In the genomic region with DNA sequence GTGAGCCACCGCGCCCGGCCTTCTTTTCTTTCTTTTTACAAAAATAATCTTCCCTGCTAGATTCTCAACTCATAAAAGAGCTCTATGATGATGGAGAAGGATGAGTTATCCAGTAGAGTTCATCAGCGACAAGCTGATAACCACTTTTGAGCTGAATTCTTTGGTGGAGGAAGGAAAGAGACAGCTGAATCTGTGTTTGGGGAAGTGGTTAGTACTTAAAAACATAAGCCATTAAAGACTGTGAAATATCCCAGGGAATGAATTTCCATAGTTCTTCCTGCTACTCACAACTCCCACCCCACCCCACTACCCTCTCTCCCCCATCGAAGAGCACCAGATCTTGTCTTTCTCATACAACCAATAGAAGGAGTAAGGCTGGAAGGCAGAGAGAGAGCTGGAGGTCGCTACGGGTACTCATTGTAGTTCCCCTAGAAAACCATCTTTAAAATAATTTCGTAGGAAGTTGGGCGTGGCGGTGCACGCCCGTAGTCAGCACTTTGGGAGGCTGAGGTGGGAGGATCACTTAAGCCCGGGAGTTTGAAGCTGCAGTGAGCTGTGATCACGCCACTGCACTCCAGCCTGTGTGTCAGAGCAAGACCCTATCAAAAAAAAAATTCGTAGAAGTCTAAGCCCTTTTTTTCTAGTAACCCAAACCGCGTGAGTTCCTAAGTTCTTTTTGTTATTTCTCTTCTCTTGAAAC, we compare ENCODE assay signal across 8 cellular contexts. TPM values are rescaled to one million over a fixed set of nuclear protein-coding genes. Genes with fewer than 3 reads are reported as not detected.
DNase-seq lines count a peak whose midpoint lies in the region; ATAC-seq, FAIRE-seq and TF ChIP-seq lines count a peak whose summit lies in the region.

No MANE protein-coding gene starts in this region.

- H3K27ac ChIP-seq in KOPT-K1 (ENCODE audit: low read depth, low read length, poor library complexity, severe bottlenecking) (peak overlapping the region; percentile 94), keratinocyte (ENCODE audit: control insufficient read depth, insufficient read depth, low read length) (peak overlapping the region; percentile 90)

- in situ Hi-C loops in G401 (cut with HindIII; ENCODE audit: low sequenced_read_pairs) = no loop called here

- peaks cover 19% of the 10 kb centered on the region for H3K4me1 Mint-ChIP-seq in activated T-helper 17 cell treated with anti-CD3 and anti-CD28 coated beads, Interleukin-2, amount 50 U/mL, for 72 hours

- H3K36me3 Mint-ChIP-seq in activated T-helper 17 cell treated with anti-CD3 and anti-CD28 coated beads, Interleukin-2, amount 50 U/mL, for 72 hours (ENCODE audit: low read depth) = peaks cover 49% of the 10 kb centered on the region

- no peaks in the 10 kb centered on the region for H3K27me3 ChIP-seq in keratinocyte (ENCODE audit: control insufficient read depth, extremely low read depth, insufficient read depth, low read length)

- no peaks in the 10 kb centered on the region for H3K9me3 Mint-ChIP-seq in activated T-helper 17 cell treated with anti-CD3 and anti-CD28 coated beads, Interleukin-2, amount 50 U/mL, for 72 hours

- peaks cover 20% of the 10 kb centered on the region for H3K79me2 ChIP-seq in keratinocyte (ENCODE audit: control insufficient read depth, insufficient read depth, low read length)

- FAIRE-seq in GM12891 (lab: Jason Lieb, UNC) (no peak), keratinocyte (lab: Jason Lieb, UNC) (no peak)

- peak overlapping the region; percentile 87 for H3K9ac ChIP-seq in keratinocyte (ENCODE audit: control insufficient read depth, extremely low read depth, insufficient read depth, low read length)

- no peaks in the 10 kb centered on the region for H3K9me1 ChIP-seq in keratinocyte (ENCODE audit: control insufficient read depth, extremely low read depth, insufficient read depth, low read length)

- peaks cover 37% of the 10 kb centered on the region for H3K36me3 ChIP-seq in KOPT-K1 (ENCODE audit: insufficient read depth, low read length)
- peaks cover 0 to 10% of the 10 kb centered on the region in 2 experiments for H3K36me3 ChIP-seq in keratinocyte (ENCODE audit: control insufficient read depth in 2 of 2, extremely low read depth in 1 of 2, insufficient read depth in 2 of 2, low read length in 2 of 2)

- H3K27ac Mint-ChIP-seq in activated T-helper 17 cell treated with anti-CD3 and anti-CD28 coated beads, Interleukin-2, amount 50 U/mL, for 72 hours = peak overlapping the region; percentile 95

- dilution Hi-C loops in keratinocyte (cut with MboI; ENCODE audit: extremely low pct_ligation_motif_present, low sequenced_read_pairs) = no loop called here

- no peaks in the 10 kb centered on the region for H4K20me1 ChIP-seq in keratinocyte (ENCODE audit: control insufficient read depth, extremely low read depth, insufficient read depth, low read length)

- no peak for TF ChIP-seq CTCF in keratinocyte (optimal IDR thresholded peaks at IDR 0.05 in 1 of 3, IDR thresholded peaks at IDR 0.05 in 1 of 3, conservative IDR thresholded peaks at IDR 0.05 in 1 of 3; ENCODE audit: extremely low read depth in 1 of 3, insufficient read depth in 2 of 3, low read length in 3 of 3)

- ATAC-seq in activated T-helper 17 cell treated with anti-CD3 and anti-CD28 coated beads, Interleukin-2, amount 50 U/mL, for 72 hours (replicated peaks) = peak; percentile 69

- H3K4me1 ChIP-seq in keratinocyte (ENCODE audit: control insufficient read depth, extremely low read depth, insufficient read depth, low read length) = peaks cover 8% of the 10 kb centered on the region

- no peaks in the 10 kb centered on the region for H3K9me3 ChIP-seq in KOPT-K1 (ENCODE audit: insufficient read depth, low read length, poor library complexity, severe bottlenecking)
- H3K9me3 ChIP-seq in keratinocyte (ENCODE audit: control insufficient read depth, low read depth, low read length) = no peaks in the 10 kb centered on the region

- H3K4me3 ChIP-seq in keratinocyte (ENCODE audit: control insufficient read depth in 2 of 3, extremely low read depth in 1 of 3, insufficient read depth in 2 of 3, low read depth in 1 of 3, low read length in 3 of 3) = peak overlapping the region; percentile 61 to 91 (median 83)

- DNase-seq in GM12891 (ENCODE audit: insufficient read length, low spot score) = no peak
- DNase-seq in keratinocyte (ENCODE audit: low read depth, low spot score) = no peak
- peak; percentile 63 for DNase-seq in stimulated activated CD8-positive, alpha-beta memory T cell treated with anti-CD3 and anti-CD28 coated beads, Interleukin-4, amount 100 ng/mL, for 48 hours
- DNase-seq in G401 (ENCODE audit: low spot score) = no peak
- no peak for DNase-seq in central memory CD4-positive, alpha-beta T cell
- no peak for DNase-seq in cortex of kidney (lab: John Stamatoyannopoulos, UW)

- TF ChIP-seq POLR2A in GM12891 (IDR thresholded peaks at IDR 0.05; ENCODE audit: low read depth, low read length) = no peak

- H3K4me2 ChIP-seq in keratinocyte (ENCODE audit: control insufficient read depth, extremely low read depth, insufficient read depth, low read depth, low read length) = peak overlapping the region; percentile 99

- peak overlapping the region; percentile 99 for H3K4me3 Mint-ChIP-seq in activated T-helper 17 cell treated with anti-CD3 and anti-CD28 coated beads, Interleukin-2, amount 50 U/mL, for 72 hours

- H2AFZ ChIP-seq in keratinocyte (ENCODE audit: control insufficient read depth, low read length) = peak overlapping the region; percentile 99

- H3K27me3 Mint-ChIP-seq in activated T-helper 17 cell treated with anti-CD3 and anti-CD28 coated beads, Interleukin-2, amount 50 U/mL, for 72 hours = no peaks in the 10 kb centered on the region

RNA-seq across cellular contexts. Expression of a gene that starts 0.6 kb away (rescaled TPM):
- 11.6 TPM for polyA plus RNA-seq in GM12891 (2012; ENCODE audit: low read depth, missing spikeins)
- total RNA-seq in activated T-helper 17 cell treated with anti-CD3 and anti-CD28 coated beads, Interleukin-2, amount 50 U/mL, for 72 hours = 10 to 100 TPM; 80.1 to 92.1 TPM
- polyA plus RNA-seq in keratinocyte = 0.80 to 3.7 TPM (median 3.7 TPM) in 3 replicates
- 1.3 TPM for polyA plus RNA-seq in keratinocyte (2011; ENCODE audit: low read depth)
- 0.46 and 0.64 TPM in 2 replicates for polyA plus RNA-seq in keratinocyte (2011; cell fraction: cytosol; rRNA removed)
- polyA plus RNA-seq in keratinocyte (2011; cell fraction: nucleus; rRNA removed) = 4.3 and 5.5 TPM in 2 replicates
- 1.0 and 3.0 TPM in 2 replicates for polyA plus RNA-seq in keratinocyte (2012; ENCODE audit: low replicate concordance)
- polyA minus RNA-seq in keratinocyte = 1.5 to 9.7 TPM (median 5.8 TPM) in 3 replicates
- polyA minus RNA-seq in keratinocyte (2011; cell fraction: cytosol; rRNA and poly(A)+ RNA removed) = 2.9 TPM
- 2.1 and 2.9 TPM in 2 replicates for polyA minus RNA-seq in keratinocyte (2011; cell fraction: nucleus; rRNA and poly(A)+ RNA removed)
- 21.8 and 23.1 TPM in 2 replicates for total RNA-seq in G401 (2014; rRNA removed; shearing (Covaris generic))

RNA-seq across cellular contexts. Expression of a gene that starts 27.9 kb away (rescaled TPM):
- polyA plus RNA-seq in GM12891 (2012; ENCODE audit: low read depth, missing spikeins) = 829 TPM
- total RNA-seq in activated T-helper 17 cell treated with anti-CD3 and anti-CD28 coated beads, Interleukin-2, amount 50 U/mL, for 72 hours = 100 to 1,000 TPM; 250 to 347 TPM
- 546 to 674 TPM (median 659 TPM) in 3 replicates for polyA plus RNA-seq in keratinocyte
- polyA plus RNA-seq in keratinocyte (2011; ENCODE audit: low read depth) = 1,063 TPM
- polyA plus RNA-seq in keratinocyte (2011; cell fraction: cytosol; rRNA removed) = 648 and 832 TPM in 2 replicates
- polyA plus RNA-seq in keratinocyte (2011; cell fraction: nucleus; rRNA removed) = 474 and 508 TPM in 2 replicates
- polyA plus RNA-seq in keratinocyte (2012; ENCODE audit: low replicate concordance) = 440 and 574 TPM in 2 replicates
- 84.4 to 171 TPM (median 143 TPM) in 3 replicates for polyA minus RNA-seq in keratinocyte
- polyA minus RNA-seq in keratinocyte (2011; cell fraction: cytosol; rRNA and poly(A)+ RNA removed) = 74.6 TPM
- 34.1 and 57.4 TPM in 2 replicates for polyA minus RNA-seq in keratinocyte (2011; cell fraction: nucleus; rRNA and poly(A)+ RNA removed)
- 302 and 381 TPM in 2 replicates for total RNA-seq in G401 (2014; rRNA removed; shearing (Covaris generic))

RNA-seq across cellular contexts. Expression of a gene that starts 32.0 kb away (rescaled TPM):
- polyA plus RNA-seq in GM12891 (2012; ENCODE audit: low read depth, missing spikeins) = 57.8 TPM
- 10 to 100 TPM; 48.7 to 76.5 TPM for total RNA-seq in activated T-helper 17 cell treated with anti-CD3 and anti-CD28 coated beads, Interleukin-2, amount 50 U/mL, for 72 hours
- 24.2 to 31.9 TPM (median 27.2 TPM) in 3 replicates for polyA plus RNA-seq in keratinocyte
- polyA plus RNA-seq in keratinocyte (2011; ENCODE audit: low read depth) = 10.4 TPM
- 17.9 and 28.8 TPM in 2 replicates for polyA plus RNA-seq in keratinocyte (2011; cell fraction: cytosol; rRNA removed)
- 19.1 and 21.5 TPM in 2 replicates for polyA plus RNA-seq in keratinocyte (2011; cell fraction: nucleus; rRNA removed)
- 33.5 and 42.7 TPM in 2 replicates for polyA plus RNA-seq in keratinocyte (2012; ENCODE audit: low replicate concordance)
- 22.6 to 29.3 TPM (median 26.2 TPM) in 3 replicates for polyA minus RNA-seq in keratinocyte
- polyA minus RNA-seq in keratinocyte (2011; cell fraction: cytosol; rRNA and poly(A)+ RNA removed) = 46.0 TPM
- polyA minus RNA-seq in keratinocyte (2011; cell fraction: nucleus; rRNA and poly(A)+ RNA removed) = 6.4 and 6.6 TPM in 2 replicates
- total RNA-seq in G401 (2014; rRNA removed; shearing (Covaris generic)) = 43.8 and 43.9 TPM in 2 replicates

RNA-seq across cellular contexts. Expression of a gene that starts 35.5 kb away (rescaled TPM):
- 4.0 TPM for polyA plus RNA-seq in GM12891 (2012; ENCODE audit: low read depth, missing spikeins)
- total RNA-seq in activated T-helper 17 cell treated with anti-CD3 and anti-CD28 coated beads, Interleukin-2, amount 50 U/mL, for 72 hours = 10 to 100 TPM; 28.5 to 58.3 TPM
- 26.4 to 31.5 TPM (median 30.9 TPM) in 3 replicates for polyA plus RNA-seq in keratinocyte
- polyA plus RNA-seq in keratinocyte (2011; ENCODE audit: low read depth) = 43.6 TPM
- polyA plus RNA-seq in keratinocyte (2011; cell fraction: cytosol; rRNA removed) = 26.0 and 36.6 TPM in 2 replicates
- polyA plus RNA-seq in keratinocyte (2011; cell fraction: nucleus; rRNA removed) = 31.8 and 38.9 TPM in 2 replicates
- 39.6 and 84.0 TPM in 2 replicates for polyA plus RNA-seq in keratinocyte (2012; ENCODE audit: low replicate concordance)
- polyA minus RNA-seq in keratinocyte = 48.5 to 64.1 TPM (median 57.6 TPM) in 3 replicates
- polyA minus RNA-seq in keratinocyte (2011; cell fraction: cytosol; rRNA and poly(A)+ RNA removed) = 42.2 TPM
- 24.9 and 25.7 TPM in 2 replicates for polyA minus RNA-seq in keratinocyte (2011; cell fraction: nucleus; rRNA and poly(A)+ RNA removed)
- total RNA-seq in G401 (2014; rRNA removed; shearing (Covaris generic)) = 48.6 and 58.9 TPM in 2 replicates

RNA-seq across cellular contexts. Expression of a gene that starts 54.0 kb away (rescaled TPM):
- polyA plus RNA-seq in GM12891 (2012; ENCODE audit: low read depth, missing spikeins) = 41.1 TPM
- total RNA-seq in activated T-helper 17 cell treated with anti-CD3 and anti-CD28 coated beads, Interleukin-2, amount 50 U/mL, for 72 hours = 10 to 100 TPM; 42.3 to 44.8 TPM
- 42.1 to 58.3 TPM (median 42.3 TPM) in 3 replicates for polyA plus RNA-seq in keratinocyte
- 5.4 TPM for polyA plus RNA-seq in keratinocyte (2011; ENCODE audit: low read depth)
- 25.7 and 29.1 TPM in 2 replicates for polyA plus RNA-seq in keratinocyte (2011; cell fraction: cytosol; rRNA removed)
- 106 and 125 TPM in 2 replicates for polyA plus RNA-seq in keratinocyte (2011; cell fraction: nucleus; rRNA removed)
- polyA plus RNA-seq in keratinocyte (2012; ENCODE audit: low replicate concordance) = 28.7 and 45.0 TPM in 2 replicates
- 53.9 to 90.1 TPM (median 74.2 TPM) in 3 replicates for polyA minus RNA-seq in keratinocyte
- 41.2 TPM for polyA minus RNA-seq in keratinocyte (2011; cell fraction: cytosol; rRNA and poly(A)+ RNA removed)
- polyA minus RNA-seq in keratinocyte (2011; cell fraction: nucleus; rRNA and poly(A)+ RNA removed) = 26.0 and 32.9 TPM in 2 replicates
- total RNA-seq in G401 (2014; rRNA removed; shearing (Covaris generic)) = 103 and 105 TPM in 2 replicates
